Comparison of ENCODE assay signal across 2 cellular contexts in the genomic region with DNA sequence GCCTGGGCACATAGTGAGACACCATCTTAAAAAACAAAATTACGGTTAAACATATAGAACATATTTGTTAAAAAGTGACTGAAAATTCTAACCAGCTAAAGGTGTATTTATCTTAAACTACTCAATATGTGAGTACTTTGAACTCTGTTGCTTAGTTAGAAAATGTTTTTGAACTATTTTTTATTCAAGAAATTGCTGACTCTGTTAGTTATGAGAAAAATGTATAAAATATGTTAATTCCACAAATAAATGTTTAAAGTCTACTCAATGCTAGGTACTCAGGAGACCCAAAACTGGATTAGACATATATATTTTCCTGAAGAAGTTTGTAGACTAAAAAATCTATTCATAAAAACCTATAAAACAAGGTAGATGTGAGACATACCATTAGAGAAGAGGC.
TF ChIP-seq lines count a peak whose summit lies in the region.

No MANE protein-coding gene starts in this region.

TF ChIP-seq in HepG2, 621 proteins besides CTCF, POLR2A, EP300 and RAD21:
- TF ChIP-seq, protein P1, sequence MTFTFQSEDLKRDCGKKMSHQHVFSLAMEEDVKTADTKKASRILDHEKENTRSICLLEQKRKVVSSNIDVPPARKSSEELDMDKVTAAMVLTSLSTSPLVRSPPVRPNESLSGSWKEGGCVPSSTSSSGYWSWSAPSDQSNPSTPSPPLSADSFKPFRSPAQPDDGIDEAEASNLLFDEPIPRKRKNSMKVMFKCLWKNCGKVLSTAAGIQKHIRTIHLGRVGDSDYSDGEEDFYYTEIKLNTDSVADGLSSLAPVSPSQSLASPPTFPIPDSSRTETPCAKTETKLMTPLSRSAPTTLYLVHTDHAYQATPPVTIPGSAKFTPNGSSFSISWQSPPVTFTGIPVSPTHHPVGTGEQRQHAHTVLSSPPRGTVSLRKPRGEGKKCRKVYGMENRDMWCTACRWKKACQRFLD (CRISPR knock-in tag; IDR thresholded peaks at IDR 0.05; ENCODE audit: borderline replicate concordance), result no peak
- TF ChIP-seq SRF (IDR thresholded peaks at IDR 0.05; ENCODE audit: low read depth, low read length), result no peak
- peak; percentile 83 to 91 for TF ChIP-seq MAFK (conservative IDR thresholded peaks at IDR 0.05 in 1 of 2, IDR thresholded peaks at IDR 0.05 in 1 of 2; ENCODE audit: low read length in 2 of 2)
- TF ChIP-seq, protein P2, sequence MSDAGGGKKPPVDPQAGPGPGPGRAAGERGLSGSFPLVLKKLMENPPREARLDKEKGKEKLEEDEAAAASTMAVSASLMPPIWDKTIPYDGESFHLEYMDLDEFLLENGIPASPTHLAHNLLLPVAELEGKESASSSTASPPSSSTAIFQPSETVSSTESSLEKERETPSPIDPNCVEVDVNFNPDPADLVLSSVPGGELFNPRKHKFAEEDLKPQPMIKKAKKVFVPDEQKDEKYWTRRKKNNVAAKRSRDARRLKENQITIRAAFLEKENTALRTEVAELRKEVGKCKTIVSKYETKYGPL (CRISPR knock-in tag; IDR thresholded peaks at IDR 0.05), result no peak
- TF ChIP-seq SAP130 (CRISPR knock-in tag; IDR thresholded peaks at IDR 0.05; ENCODE audit: low read depth), result no peak
- TF ChIP-seq MAFF (IDR thresholded peaks at IDR 0.05; ENCODE audit: low read depth, low read length), result peak; percentile 83
- TF ChIP-seq ADNP (CRISPR knock-in tag; IDR thresholded peaks at IDR 0.05), result no peak
- no peak for TF ChIP-seq GATA4 (IDR thresholded peaks at IDR 0.05; ENCODE audit: borderline replicate concordance, low read depth)
- TF ChIP-seq HMG20A (CRISPR knock-in tag; IDR thresholded peaks at IDR 0.05; ENCODE audit: borderline replicate concordance), result no peak
TF ChIP-seq in HepG2: peak in this region for 2.

TF ChIP-seq in K562, 482 proteins besides CTCF, POLR2A, EP300 and RAD21:
- TF ChIP-seq U2AF2 (optimal IDR thresholded peaks at IDR 0.05; ENCODE audit: low read depth, low read length) (no peak), MAFF (IDR thresholded peaks at IDR 0.05; ENCODE audit: low read length) (peak; percentile 12; the same call in 1 of the 2 replicates), ZKSCAN8 (CRISPR knock-in tag; IDR thresholded peaks at IDR 0.05) (no peak), C11orf30 (IDR thresholded peaks at IDR 0.05; ENCODE audit: low read depth) (peak; percentile 65), ZNF316 (IDR thresholded peaks at IDR 0.05) (peak; percentile 81)
- TF ChIP-seq, protein P3, sequence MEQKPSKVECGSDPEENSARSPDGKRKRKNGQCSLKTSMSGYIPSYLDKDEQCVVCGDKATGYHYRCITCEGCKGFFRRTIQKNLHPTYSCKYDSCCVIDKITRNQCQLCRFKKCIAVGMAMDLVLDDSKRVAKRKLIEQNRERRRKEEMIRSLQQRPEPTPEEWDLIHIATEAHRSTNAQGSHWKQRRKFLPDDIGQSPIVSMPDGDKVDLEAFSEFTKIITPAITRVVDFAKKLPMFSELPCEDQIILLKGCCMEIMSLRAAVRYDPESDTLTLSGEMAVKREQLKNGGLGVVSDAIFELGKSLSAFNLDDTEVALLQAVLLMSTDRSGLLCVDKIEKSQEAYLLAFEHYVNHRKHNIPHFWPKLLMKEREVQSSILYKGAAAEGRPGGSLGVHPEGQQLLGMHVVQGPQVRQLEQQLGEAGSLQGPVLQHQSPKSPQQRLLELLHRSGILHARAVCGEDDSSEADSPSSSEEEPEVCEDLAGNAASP (IDR thresholded peaks at IDR 0.05), result no peak
TF ChIP-seq in K562: peak in this region for 3.
